ENCODE assay signal across 17 cellular contexts in genomic region chr9:88326024-88326423, GRCh38.
DNase-seq lines count a peak whose midpoint lies in the region; ATAC-seq and TF ChIP-seq lines count a peak whose summit lies in the region.
"Had no signal": no experiment of that assay in that cellular context is flagged by ENCODE, and none has a peak within 500 bp of the region (broad histone marks: within the 10 kb centered on the region; RNA-seq: fewer than 3 reads in every experiment).

No MANE protein-coding gene starts in this region.

- no peak for TF ChIP-seq CTCF in mesothelial cell of epicardium (IDR thresholded peaks at IDR 0.05; ENCODE audit: unreplicated experiment)

- H4K20me1 ChIP-seq in BLaER1 = no peaks in the 10 kb centered on the region

- H3K36me3 Mint-ChIP-seq in mesothelial cell of epicardium = no peaks in the 10 kb centered on the region

- H3K4me1 Mint-ChIP-seq in mesothelial cell of epicardium = peaks cover 4% of the 10 kb centered on the region
- H3K4me1 Mint-ChIP-seq: H9 had no signal

- DNase-seq in ELF-1 (ENCODE audit: low read depth, low spot score) = peak; percentile 55
- peak; percentile 15 for DNase-seq in NCI-H69 (lab: John Stamatoyannopoulos, UW)
- no peak for DNase-seq in mesothelial cell of epicardium (ENCODE audit: low spot score in 2 of 2, unreplicated experiment in 2 of 2)
- no peak for DNase-seq in cerebellar cortex (ENCODE audit: low spot score)
- DNase-seq in epidermal melanocyte (ENCODE audit: insufficient read length, low spot score) = no peak
- no peak for DNase-seq in nucleus accumbens (lab: John Stamatoyannopoulos, UW)
- DNase-seq: 8988T; Caco-2; CD4-positive, alpha-beta T cell; DMS79 treated with DMSO at 0.1 percent for 48 hours; GOT3; H9 had no signal

- no peak for ATAC-seq in HG02870 (IDR thresholded peaks at IDR 0.05; ENCODE audit: unreplicated experiment)

- H3K4me1 ChIP-seq in BLaER1 = peaks cover 79% of the 10 kb centered on the region

- H3K4me3 ChIP-seq in BLaER1 = no peak overlapping the region

- H3K9me3 ChIP-seq in BLaER1 = peaks cover 24% of the 10 kb centered on the region
- H3K9me3 ChIP-seq: Caco-2 had no signal

- H3K4me2 ChIP-seq in BLaER1 = peak overlapping the region; percentile 65
- H3K4me2 ChIP-seq: KMS-11 had no signal

- no peaks in the 10 kb centered on the region for H3K27me3 Mint-ChIP-seq in mesothelial cell of epicardium (ENCODE audit: low read depth)
- H3K27me3 Mint-ChIP-seq: CD4-positive, alpha-beta T cell had no signal

- no peaks in the 10 kb centered on the region for H3K36me3 ChIP-seq in BLaER1

- peak overlapping the region; percentile 99 for H3K27ac ChIP-seq in BLaER1
- H3K27ac ChIP-seq: C4-2B, KMS-11 had no signal

- H3K9ac ChIP-seq in BLaER1 = 0 out of 2 replicates have a peak overlapping the region, but pooled peaks have one; percentile 30
- H3K9ac ChIP-seq: KMS-11 had no signal

- no peak overlapping the region for H3K4me3 Mint-ChIP-seq in mesothelial cell of epicardium
- H3K4me3 Mint-ChIP-seq: B cell; CD4-positive, alpha-beta T cell; H9 had no signal

- peaks cover 7% of the 10 kb centered on the region for H3K9me3 Mint-ChIP-seq in mesothelial cell of epicardium
- H3K9me3 Mint-ChIP-seq: CD4-positive, alpha-beta T cell had no signal

- no peaks in the 10 kb centered on the region for H3K27me3 ChIP-seq in BLaER1

- H3K27ac Mint-ChIP-seq in mesothelial cell of epicardium = peak overlapping the region; percentile 50
- H3K27ac Mint-ChIP-seq: B cell; CD4-positive, alpha-beta T cell; H9 had no signal

Comparison
In these comparisons a context has a peak if more than half of its experiments do, and no peak if none do; other contexts are left out.
1. DNase-seq: peak in ELF-1 (single experiment) and NCI-H69 (single experiment); none in mesothelial cell of epicardium (0 of 2), cerebellar cortex (single experiment), epidermal melanocyte (single experiment) and nucleus accumbens (0 of 56).